In genomic region chr12:68336754-68337343, GRCh38 we compare ENCODE assay signal across 13 cellular contexts. TPM values are rescaled to one million over a fixed set of nuclear protein-coding genes. Genes with fewer than 3 reads are reported as not detected.
DNase-seq lines count a peak whose midpoint lies in the region; ATAC-seq, FAIRE-seq and TF ChIP-seq lines count a peak whose summit lies in the region.
"Had no signal": no experiment of that assay in that cellular context is flagged by ENCODE, and none has a peak within 500 bp of the region (broad histone marks: within the 10 kb centered on the region; RNA-seq: fewer than 3 reads in every experiment).

No MANE protein-coding gene starts in this region.

- no TSS peak for BruUV-seq in mammary epithelial cell (replicated peaks; lab: Mats Ljungman, UMichigan)

- no peak for ATAC-seq in HG02884 (IDR thresholded peaks at IDR 0.05; ENCODE audit: unreplicated experiment)
- ATAC-seq in activated CD4-positive, CD25-positive, alpha-beta regulatory T cell treated with anti-CD3 and anti-CD28 coated beads, Interleukin-2, amount 50 U/mL, for 24 hours: no peak

- H3K9me3 ChIP-seq in mammary epithelial cell (replicated peaks; ENCODE audit: insufficient read depth, low read length) (no peaks in the 10 kb centered on the region), small intestine (ENCODE audit: control insufficient read depth, low read depth) (no peaks in the 10 kb centered on the region)
- H3K9me3 ChIP-seq: left ventricle myocardium inferior, suprapubic skin had no signal

- H3K79me2 ChIP-seq in mammary epithelial cell (ENCODE audit: insufficient read depth, low read length): no peaks in the 10 kb centered on the region

- no peaks in the 10 kb centered on the region for H3K27me3 ChIP-seq in mammary epithelial cell (ENCODE audit: insufficient read depth, low read length)
- H3K27me3 ChIP-seq in small intestine (ENCODE audit: control insufficient read depth in 2 of 2, insufficient read depth in 2 of 2, low read length in 2 of 2): no peaks in the 10 kb centered on the region
- H3K27me3 ChIP-seq: suprapubic skin had no signal

- no peak for FAIRE-seq in small intestine (lab: Jason Lieb, UNC)

- intact Hi-C loops in mammary epithelial cell (cut with micrococcal nuclease): no loop called here

- H3K4me2 ChIP-seq in mammary epithelial cell (ENCODE audit: insufficient read depth, low read depth, low read length): peak overlapping the region; percentile 62

- TF ChIP-seq CTCF in mammary epithelial cell (conservative IDR thresholded peaks at IDR 0.05 in 1 of 2, IDR thresholded peaks at IDR 0.05 in 1 of 2; ENCODE audit: extremely low read depth in 1 of 2, insufficient read depth in 1 of 2, low read depth in 1 of 2, low read length in 2 of 2): no peak

- H3K4me3 ChIP-seq in mammary epithelial cell (replicated peaks in 1 of 3; ENCODE audit: insufficient read depth in 1 of 3, low read depth in 2 of 3, low read length in 3 of 3) (no peak overlapping the region), small intestine (ENCODE audit: low read depth in 1 of 2, low read length in 2 of 2) (no peak overlapping the region)
- H3K4me3 ChIP-seq: left ventricle myocardium inferior, suprapubic skin had no signal

- DNase-seq in NCI-H1092 treated with DMSO at 0.1 percent for 48 hours (lab: John Stamatoyannopoulos, UW) (peak; percentile 90), NCI-H2171 treated with DMSO at 0.1 percent for 48 hours (lab: John Stamatoyannopoulos, UW) (peak; percentile 82), mammary epithelial cell (peak; percentile 83), small intestine (peak; percentile 36), hippocampal formation (lab: John Stamatoyannopoulos, UW) (no peak)
- DNase-seq: activated CD4-positive, alpha-beta memory T cell treated with anti-CD3 and anti-CD28 coated beads for 36 hours; activated effector memory CD4-positive, alpha-beta T cell treated with Interleukin-2 at 50 U/mL for 16 hours; left ventricle myocardium inferior; NCI-H2029; nephron progenitor cell had no signal

- H3K27ac ChIP-seq in mammary epithelial cell (ENCODE audit: insufficient read depth, low read depth, low read length) (no peak overlapping the region), small intestine (ENCODE audit: low read depth in 1 of 2, low read length in 1 of 2) (no peak overlapping the region)
- H3K27ac ChIP-seq: left ventricle myocardium inferior, suprapubic skin had no signal

- in situ Hi-C loops in mammary epithelial cell (cut with MboI; ENCODE audit: low sequenced_read_pairs in 2 of 2): no loop called here

- H3K36me3 ChIP-seq in mammary epithelial cell (ENCODE audit: insufficient read depth, low read length): no peaks in the 10 kb centered on the region
- no peaks in the 10 kb centered on the region for H3K36me3 ChIP-seq in small intestine (ENCODE audit: control insufficient read depth in 2 of 2, insufficient read depth in 2 of 2, low read length in 2 of 2)
- H3K36me3 ChIP-seq: left ventricle myocardium inferior, suprapubic skin had no signal

- H3K4me1 ChIP-seq in mammary epithelial cell (ENCODE audit: insufficient read depth, low read length) (peaks cover 14% of the 10 kb centered on the region), small intestine (ENCODE audit: control insufficient read depth in 2 of 2, insufficient read depth in 1 of 2, low read depth in 1 of 2, low read length in 1 of 2) (no peaks in the 10 kb centered on the region)

- peak overlapping the region; percentile 17 for H2AFZ ChIP-seq in mammary epithelial cell (ENCODE audit: low read depth, low read length)

- CTCF ChIA-PET in mammary epithelial cell (lab: Charles Lee; ENCODE audit: low non-redundant PET): no interaction called here

- no peaks in the 10 kb centered on the region for H4K20me1 ChIP-seq in mammary epithelial cell (ENCODE audit: insufficient read depth, low read length)

- H3K9ac ChIP-seq in mammary epithelial cell (ENCODE audit: insufficient read depth, low read length): no peak overlapping the region

- WGBS in mammary epithelial cell (ENCODE audit: low coverage, missing lambda C conversion rate): 5% methylated on average over 5 of the region's 5 CpGs
- 15 to 67% (median 40%) methylated on average over 5 of the region's 5 CpGs for WGBS in small intestine, 3 donors

- dilution Hi-C loops in mammary epithelial cell (cut with HindIII; ENCODE audit: low sequenced_read_pairs): no loop called here

RNA-seq across cellular contexts. Expression of gene MDM1, which starts 4.7 kb away (rescaled TPM):
- 10 to 100 TPM; 10.0 to 10.4 TPM for total RNA-seq in mammary epithelial cell
- polyA plus RNA-seq in mammary epithelial cell: 3.2 TPM
- polyA minus RNA-seq in mammary epithelial cell: 10.6 TPM
- 1 to 10 TPM; 2.9 to 5.6 (median 3.5) TPM for polyA plus RNA-seq in small intestine

Comparison
In these comparisons a context has a peak if more than half of its experiments do, and no peak if none do; other contexts are left out.
1. DNase-seq: peak in NCI-H1092 treated with DMSO at 0.1 percent for 48 hours (single experiment), NCI-H2171 treated with DMSO at 0.1 percent for 48 hours (single experiment), mammary epithelial cell (single experiment) and small intestine (single experiment); none in hippocampal formation (0 of 2).